Comparison of ENCODE assay signal across 8 cellular contexts in the genomic region with DNA sequence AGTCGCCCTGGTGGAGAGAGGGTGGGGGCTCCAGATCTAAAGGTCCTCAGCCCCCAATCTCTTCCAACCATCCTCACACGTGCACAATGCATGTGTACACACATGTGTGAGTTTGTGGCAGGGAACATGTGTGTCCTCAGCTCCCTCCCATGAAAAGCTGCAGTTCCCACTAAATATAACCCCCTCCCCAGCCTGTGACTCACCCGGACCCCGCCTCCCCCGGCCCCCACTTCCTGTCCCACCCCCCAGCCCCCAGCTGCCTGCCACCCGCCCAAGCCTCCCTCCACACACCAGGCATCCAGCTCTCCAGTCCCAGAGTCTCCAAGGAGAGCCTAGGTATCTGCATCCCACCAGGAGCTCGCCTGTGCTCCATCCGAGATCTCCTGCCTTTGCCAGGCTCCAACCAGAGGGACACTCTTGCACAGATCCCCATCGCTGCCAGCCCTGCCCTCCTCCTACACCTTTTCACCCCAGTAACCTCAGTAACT. TPM values are rescaled to one million over a fixed set of nuclear protein-coding genes. Genes with fewer than 3 reads are reported as not detected.
DNase-seq lines count a peak whose midpoint lies in the region; ATAC-seq, FAIRE-seq and TF ChIP-seq lines count a peak whose summit lies in the region.

No MANE protein-coding gene starts in this region.

- H3K27me3 ChIP-seq in ACC112 (ENCODE audit: insufficient read depth, low read length), result no peaks in the 10 kb centered on the region
- H3K27me3 ChIP-seq in HUES48 (ENCODE audit: control insufficient read depth, insufficient read depth, low read length), result no peaks in the 10 kb centered on the region

- no peak for FAIRE-seq in H54 (lab: Jason Lieb, UNC)

- peaks cover 86% of the 10 kb centered on the region for H3K4me1 Mint-ChIP-seq in brain
- H3K4me1 Mint-ChIP-seq in mesothelial cell of epicardium, result peaks cover 74% of the 10 kb centered on the region

- no peak overlapping the region for H3K9ac ChIP-seq in HUES48 (ENCODE audit: low read depth, low read length)

- no peak for ATAC-seq in HG02970 (IDR thresholded peaks at IDR 0.05; ENCODE audit: low FRiP score, unreplicated experiment)

- H3K36me3 Mint-ChIP-seq in brain, result no peaks in the 10 kb centered on the region
- H3K36me3 Mint-ChIP-seq in mesothelial cell of epicardium, result no peaks in the 10 kb centered on the region

- peaks cover 0 to 2% (median 0%) of the 10 kb centered on the region in 5 experiments for H3K9me3 Mint-ChIP-seq in brain
- H3K9me3 Mint-ChIP-seq in mesothelial cell of epicardium, result no peaks in the 10 kb centered on the region

- H3K79me2 ChIP-seq in ACC112 (ENCODE audit: control insufficient read depth, insufficient read depth, low read length, unreplicated experiment), result peaks cover 50% of the 10 kb centered on the region

- peak overlapping the region; percentile 91 for H3K4me3 ChIP-seq in ACC112 (ENCODE audit: low read depth, low read length)
- H3K4me3 ChIP-seq in HUES48 (ENCODE audit: low read depth, low read length), result peak overlapping the region; percentile 78

- H3K4me1 ChIP-seq in ACC112 (ENCODE audit: control insufficient read depth, insufficient read depth, low read length, unreplicated experiment) (peaks cover 44% of the 10 kb centered on the region), HUES48 (ENCODE audit: control insufficient read depth, insufficient read depth, low read length) (peaks cover 47% of the 10 kb centered on the region)

- H3K4me3 Mint-ChIP-seq in brain (peak overlapping the region; percentile 89 to 92 (median 91)), mesothelial cell of epicardium (peak overlapping the region; percentile 92)

- H3K9me3 ChIP-seq in HUES48 (ENCODE audit: control insufficient read depth, insufficient read depth, low read length), result no peaks in the 10 kb centered on the region

- DNase-seq in mesothelial cell of epicardium (ENCODE audit: low spot score in 2 of 2, unreplicated experiment in 2 of 2), result no peak
- no peak for DNase-seq in H54 (ENCODE audit: insufficient read length, low spot score)
- no peak for DNase-seq in inferior parietal cortex (ENCODE audit: extremely low spot score)
- no peak for DNase-seq in mesenteric fat pad (ENCODE audit: low spot score)

- TF ChIP-seq POLR2A in H54 (IDR thresholded peaks at IDR 0.05; ENCODE audit: low read depth, low read length), result no peak

- H3K27ac Mint-ChIP-seq in brain (peak overlapping the region; percentile 94 to 100 (median 99)), mesothelial cell of epicardium (peak overlapping the region; percentile 98)

- no peaks in the 10 kb centered on the region for H3K36me3 ChIP-seq in ACC112 (ENCODE audit: insufficient read depth, low read length)
- H3K36me3 ChIP-seq in HUES48 (ENCODE audit: control insufficient read depth, insufficient read depth, low read length), result no peaks in the 10 kb centered on the region

- no peak overlapping the region for H2AFZ ChIP-seq in ACC112 (ENCODE audit: low read length, unreplicated experiment)

- H3K27me3 Mint-ChIP-seq in brain (peaks cover 29% of the 10 kb centered on the region), mesothelial cell of epicardium (ENCODE audit: low read depth) (no peaks in the 10 kb centered on the region)

- TF ChIP-seq CTCF in brain (conservative IDR thresholded peaks at IDR 0.05) (no peak), mesothelial cell of epicardium (IDR thresholded peaks at IDR 0.05; ENCODE audit: unreplicated experiment) (no peak)

- peak overlapping the region; percentile 87 for H3K27ac ChIP-seq in ACC112 (ENCODE audit: low read depth, low read length)
- peak overlapping the region; percentile 92 for H3K27ac ChIP-seq in HUES48 (ENCODE audit: low read depth, low read length)

RNA-seq across cellular contexts. Expression of a gene that starts 3.9 kb away (rescaled TPM):
- 109 TPM for polyA plus RNA-seq in brain (ENCODE audit: insufficient read depth, low read depth, low replicate concordance)
- total RNA-seq in mesothelial cell of epicardium (59.9 to 62.4 TPM (median 60.2 TPM) in 3 replicates), mesenteric fat pad (16.0 TPM)

RNA-seq across cellular contexts. Expression of a gene that starts 4.0 kb away (rescaled TPM):
- polyA plus RNA-seq in brain (ENCODE audit: insufficient read depth, low read depth, low replicate concordance), result 229 TPM
- total RNA-seq in mesothelial cell of epicardium (385 to 424 TPM (median 410 TPM) in 3 replicates), mesenteric fat pad (1,052 TPM)

RNA-seq across cellular contexts. Expression of a gene that starts 18.6 kb away (rescaled TPM):
- polyA plus RNA-seq in brain (ENCODE audit: insufficient read depth, low read depth, low replicate concordance), result 49.5 TPM
- total RNA-seq in mesothelial cell of epicardium (87.3 to 96.1 TPM (median 94.0 TPM) in 3 replicates), mesenteric fat pad (24.7 TPM)

RNA-seq across cellular contexts. Expression of a gene that starts 23.6 kb away (rescaled TPM):
- 40.9 TPM for polyA plus RNA-seq in brain (ENCODE audit: insufficient read depth, low read depth, low replicate concordance)
- total RNA-seq in mesothelial cell of epicardium (55.4 to 57.1 TPM (median 55.6 TPM) in 3 replicates), mesenteric fat pad (47.4 TPM)

RNA-seq across cellular contexts. Expression of a gene that starts 26.6 kb away (rescaled TPM):
- polyA plus RNA-seq in brain (ENCODE audit: insufficient read depth, low read depth, low replicate concordance), result 1,714 TPM
- 424 to 451 TPM (median 429 TPM) in 3 replicates for total RNA-seq in mesothelial cell of epicardium
- 468 TPM for total RNA-seq in mesenteric fat pad
